ENCODE assay signal across 1 cellular context in the genomic region with DNA sequence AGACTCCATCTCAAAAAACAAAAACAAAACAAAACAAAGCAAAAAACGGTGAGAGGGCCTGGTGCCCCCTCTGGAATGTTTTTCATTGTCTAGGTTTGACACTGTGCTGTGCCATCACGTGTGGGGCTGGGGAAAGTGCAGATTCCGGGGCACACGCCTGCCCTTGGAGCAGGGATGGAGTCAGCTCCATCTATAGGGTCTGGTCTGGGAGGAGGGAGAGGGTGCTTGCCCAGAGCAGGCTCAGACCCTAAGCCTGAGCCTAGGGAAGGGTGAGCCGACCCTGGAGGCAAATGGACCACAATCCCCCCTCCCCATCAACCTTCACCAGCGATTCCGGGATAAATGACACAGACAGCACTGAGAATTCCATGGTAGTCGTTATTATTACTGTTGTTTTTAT.
TF ChIP-seq lines count a peak whose summit lies in the region.

No MANE protein-coding gene starts in this region.

TF ChIP-seq in HCT116, 20 proteins besides CTCF, POLR2A, EP300 and RAD21:
- TF ChIP-seq POLR2AphosphoS5 (IDR thresholded peaks at IDR 0.05; ENCODE audit: low read depth, low read length): no peak
- no peak for TF ChIP-seq CBX3 (IDR thresholded peaks at IDR 0.05; ENCODE audit: low read depth)
- no peak for TF ChIP-seq YY1 (IDR thresholded peaks at IDR 0.05; ENCODE audit: extremely low read depth, insufficient replicate concordance, low read depth, low read length)
- TF ChIP-seq ZNF274 (IDR thresholded peaks at IDR 0.05; ENCODE audit: low read depth, low read length): no peak
- TF ChIP-seq TCF7L2 (IDR thresholded peaks at IDR 0.05; ENCODE audit: borderline replicate concordance, extremely low read depth, insufficient read depth, insufficient read length): no peak
- TF ChIP-seq REST (IDR thresholded peaks at IDR 0.05; ENCODE audit: low read depth): no peak
- TF ChIP-seq SRF (IDR thresholded peaks at IDR 0.05; ENCODE audit: low read depth): no peak
